In genomic region chr4:164821711-164822110, GRCh38 we compare ENCODE assay signal across 26 cellular contexts. TPM values are rescaled to one million over a fixed set of nuclear protein-coding genes. Genes with fewer than 3 reads are reported as not detected.
DNase-seq lines count a peak whose midpoint lies in the region; ATAC-seq, FAIRE-seq and TF ChIP-seq lines count a peak whose summit lies in the region.
"Had no signal": no experiment of that assay in that cellular context is flagged by ENCODE, and none has a peak within 500 bp of the region (broad histone marks: within the 10 kb centered on the region; RNA-seq: fewer than 3 reads in every experiment).

No MANE protein-coding gene starts in this region.

- H4K8ac ChIP-seq in H1 (ENCODE audit: extremely low read depth, insufficient read depth, low read length) = no peak overlapping the region

- no peak overlapping the region for H2BK5ac ChIP-seq in H1 (ENCODE audit: low read depth, low read length)

- H3K9me3 Mint-ChIP-seq in neural progenitor cell = no peaks in the 10 kb centered on the region
- no peaks in the 10 kb centered on the region for H3K9me3 Mint-ChIP-seq in stimulated activated naive B cell treated with anti-CD40 and anti-IgM and Interleukin-4, amounts not matched to agents 10 μg/mL and 1 μg/mL and 100 μg/mL, for 72 hours
- H3K9me3 Mint-ChIP-seq: CD4-positive, alpha-beta T cell had no signal

- peak overlapping the region; percentile 31 to 35; a peak in 2 of 4 replicates for H3K4me2 ChIP-seq in H1 (ENCODE audit: insufficient read depth in 1 of 2, low read depth in 2 of 2, low read length in 2 of 2)
- H3K4me2 ChIP-seq in neural progenitor cell = peak overlapping the region; percentile 55
- H3K4me2 ChIP-seq: A549; BLaER1 treated with 17β-estradiol and CSF1 and Interleukin-3, amounts not matched to agents 10 nM and 100 nM had no signal

- CTCF ChIA-PET in H1 (lab: Charles Lee; ENCODE audit: partially characterized antibody) = interaction anchor here (0.6 to 1.3 kb wide), 4 partner anchors 9 to 293 kb away, joined by 3 read pairs; no protein-coding TSS in a partner anchor

- H4K91ac ChIP-seq in H1 (replicated peaks; ENCODE audit: insufficient read length, low read length) = no peak overlapping the region

- H3K36me3 ChIP-seq in H7 (replicated peaks; ENCODE audit: control insufficient read depth, insufficient read depth, low read length) (no peaks in the 10 kb centered on the region), HUES48 (ENCODE audit: control insufficient read depth, insufficient read depth, low read length) (no peaks in the 10 kb centered on the region), H1 (ENCODE audit: control insufficient read depth in 2 of 4, insufficient read depth in 4 of 4, low read length in 3 of 4) (no peaks in the 10 kb centered on the region), neural progenitor cell (no peaks in the 10 kb centered on the region)
- H3K36me3 ChIP-seq: BE2C; BLaER1 treated with 17β-estradiol and CSF1 and Interleukin-3, amounts not matched to agents 10 nM and 100 nM had no signal

- no peak overlapping the region for H3K27ac Mint-ChIP-seq in neural progenitor cell
- no peak overlapping the region for H3K27ac Mint-ChIP-seq in stimulated activated naive B cell treated with anti-CD40 and anti-IgM and Interleukin-4, amounts not matched to agents 10 μg/mL and 1 μg/mL and 100 μg/mL, for 72 hours
- H3K27ac Mint-ChIP-seq: CD14-positive monocyte; CD4-positive, alpha-beta T cell; CD8-positive, alpha-beta memory T cell had no signal

- TF ChIP-seq POLR2A in H1 (IDR thresholded peaks at IDR 0.05; ENCODE audit: control extremely low read depth in 1 of 2, low read depth in 2 of 2, low read length in 2 of 2) = no peak

- H3K36me3 Mint-ChIP-seq in neural progenitor cell = no peaks in the 10 kb centered on the region
- no peaks in the 10 kb centered on the region for H3K36me3 Mint-ChIP-seq in stimulated activated naive B cell treated with anti-CD40 and anti-IgM and Interleukin-4, amounts not matched to agents 10 μg/mL and 1 μg/mL and 100 μg/mL, for 72 hours
- H3K36me3 Mint-ChIP-seq: CD14-positive monocyte; CD8-positive, alpha-beta memory T cell had no signal

- no peak overlapping the region for H3K14ac ChIP-seq in H1 (ENCODE audit: insufficient read length)

- H3K18ac ChIP-seq in H1 (ENCODE audit: extremely low read depth, low read length) = no peak overlapping the region

- no peak for ATAC-seq in stimulated activated naive B cell treated with anti-CD40 and anti-IgM and Interleukin-4, amounts not matched to agents 10 μg/mL and 1 μg/mL and 100 μg/mL, for 72 hours (replicated peaks)
- ATAC-seq: A549 had no signal

- H2BK20ac ChIP-seq in H1 (ENCODE audit: low read length) = no peak overlapping the region

- no peak overlapping the region for H3K23ac ChIP-seq in H1 (ENCODE audit: insufficient read length)

- H4K20me1 ChIP-seq in H1 (replicated peaks in 1 of 2; ENCODE audit: control insufficient read depth in 1 of 2, insufficient read depth in 2 of 2, low read length in 2 of 2) (no peaks in the 10 kb centered on the region), neural progenitor cell (ENCODE audit: low read depth) (no peaks in the 10 kb centered on the region)
- H4K20me1 ChIP-seq: BLaER1 treated with 17β-estradiol and CSF1 and Interleukin-3, amounts not matched to agents 10 nM and 100 nM had no signal

- H3K9me3 ChIP-seq in HUES48 (ENCODE audit: control insufficient read depth, insufficient read depth, low read length) = no peaks in the 10 kb centered on the region
- no peaks in the 10 kb centered on the region for H3K9me3 ChIP-seq in H1 (ENCODE audit: insufficient read depth in 2 of 2, low read depth in 1 of 2, low read length in 1 of 2)
- no peaks in the 10 kb centered on the region for H3K9me3 ChIP-seq in neural progenitor cell (ENCODE audit: low read depth)
- H3K9me3 ChIP-seq: A549; BE2C; BLaER1 treated with 17β-estradiol and CSF1 and Interleukin-3, amounts not matched to agents 10 nM and 100 nM had no signal

- no peaks in the 10 kb centered on the region; the same call in 1 of the 2 replicates for H3K23me2 ChIP-seq in H1 (ENCODE audit: low read depth, low read length)

- peaks cover 7% of the 10 kb centered on the region for H3K4me1 Mint-ChIP-seq in neural progenitor cell
- H3K4me1 Mint-ChIP-seq in stimulated activated naive B cell treated with anti-CD40 and anti-IgM and Interleukin-4, amounts not matched to agents 10 μg/mL and 1 μg/mL and 100 μg/mL, for 72 hours = no peaks in the 10 kb centered on the region
- H3K4me1 Mint-ChIP-seq: CD14-positive monocyte; CD8-positive, alpha-beta memory T cell had no signal

- TF ChIP-seq CTCF in H1 (IDR thresholded peaks at IDR 0.05; ENCODE audit: control extremely low read depth in 1 of 3, insufficient read depth in 1 of 3, low read depth in 1 of 3, low read length in 3 of 3) (no peak), neural progenitor cell (IDR thresholded peaks at IDR 0.05) (no peak)

- H3K27me3 ChIP-seq in H7 (ENCODE audit: control insufficient read depth, insufficient read depth, low read length) (no peaks in the 10 kb centered on the region), HUES48 (ENCODE audit: control insufficient read depth, insufficient read depth, low read length) (no peaks in the 10 kb centered on the region), H1 (replicated peaks in 1 of 4; ENCODE audit: control insufficient read depth in 3 of 4, extremely low read depth in 1 of 4, insufficient read depth in 3 of 4, low read length in 3 of 4) (no peaks in the 10 kb centered on the region), neural progenitor cell (no peaks in the 10 kb centered on the region)
- H3K27me3 ChIP-seq: BE2C; BLaER1 treated with 17β-estradiol and CSF1 and Interleukin-3, amounts not matched to agents 10 nM and 100 nM had no signal

- H4K5ac ChIP-seq in H1 (ENCODE audit: insufficient read length, low read depth, low read length) = no peak overlapping the region

- H3K4me1 ChIP-seq in HUES48 (ENCODE audit: control insufficient read depth, insufficient read depth, low read length) = peaks cover 34% of the 10 kb centered on the region
- peaks cover 0 to 15% (median 3%) of the 10 kb centered on the region in 4 experiments; a peak in 5 of 7 replicates for H3K4me1 ChIP-seq in H1 (replicated peaks in 1 of 4; ENCODE audit: control insufficient read depth in 3 of 4, insufficient read depth in 4 of 4, low read length in 3 of 4)
- peaks cover 26% of the 10 kb centered on the region for H3K4me1 ChIP-seq in neural progenitor cell
- H3K4me1 ChIP-seq: A549; BE2C; BLaER1 treated with 17β-estradiol and CSF1 and Interleukin-3, amounts not matched to agents 10 nM and 100 nM had no signal

- H3K4me3 Mint-ChIP-seq in neural progenitor cell = no peak overlapping the region
- no peak overlapping the region for H3K4me3 Mint-ChIP-seq in stimulated activated naive B cell treated with anti-CD40 and anti-IgM and Interleukin-4, amounts not matched to agents 10 μg/mL and 1 μg/mL and 100 μg/mL, for 72 hours
- H3K4me3 Mint-ChIP-seq: CD14-positive monocyte; CD4-positive, alpha-beta T cell; CD8-positive, alpha-beta memory T cell had no signal

- H2BK15ac ChIP-seq in H1 (ENCODE audit: low read length) = no peak overlapping the region

- H3K79me2 ChIP-seq in H1 (ENCODE audit: control insufficient read depth in 1 of 2, insufficient read depth in 2 of 2, low read length in 2 of 2) = no peaks in the 10 kb centered on the region
- H3K79me2 ChIP-seq in neural progenitor cell (ENCODE audit: low read depth) = no peaks in the 10 kb centered on the region

- H2BK12ac ChIP-seq in H1 (ENCODE audit: low read depth, low read length) = no peak overlapping the region

- H3K27ac ChIP-seq in HUES48 (ENCODE audit: low read depth, low read length) (peak overlapping the region; percentile 68), H1 (ENCODE audit: low read depth, low read length) (no peak overlapping the region), neural progenitor cell (peak overlapping the region; percentile 18)
- H3K27ac ChIP-seq: A549; BLaER1 treated with 17β-estradiol and CSF1 and Interleukin-3, amounts not matched to agents 10 nM and 100 nM had no signal

- no peak overlapping the region for H2BK120ac ChIP-seq in H1 (replicated peaks; ENCODE audit: low read depth, low read length)

- H3K79me1 ChIP-seq in H1 (ENCODE audit: low read depth, low read length) = no peaks in the 10 kb centered on the region

- H3K27me3 Mint-ChIP-seq in neural progenitor cell (ENCODE audit: insufficient read depth, low read depth) = no peaks in the 10 kb centered on the region
- H3K27me3 Mint-ChIP-seq in stimulated activated naive B cell treated with anti-CD40 and anti-IgM and Interleukin-4, amounts not matched to agents 10 μg/mL and 1 μg/mL and 100 μg/mL, for 72 hours = peaks cover 6 to 7% of the 10 kb centered on the region in 2 donors

- no peak overlapping the region for H3K4me3 ChIP-seq in H7 (ENCODE audit: insufficient read depth, low read depth, low read length)
- H3K4me3 ChIP-seq in HUES48 (ENCODE audit: low read depth, low read length) = no peak overlapping the region
- peak overlapping the region in 1 of 4 experiments; percentile 20; a peak in 1 of 8 replicates for H3K4me3 ChIP-seq in H1 (ENCODE audit: extremely low read depth in 1 of 4, insufficient read depth in 2 of 4, low read depth in 3 of 4, low read length in 4 of 4)
- H3K4me3 ChIP-seq in neural progenitor cell = no peak overlapping the region
- H3K4me3 ChIP-seq: A549; BLaER1 treated with 17β-estradiol and CSF1 and Interleukin-3, amounts not matched to agents 10 nM and 100 nM had no signal

- WGBS in H1 (ENCODE audit: extremely low coverage in 1 of 2, insufficient coverage in 1 of 2, insufficient read length in 1 of 2, insufficient replicate concordance in 2 of 2, low coverage in 1 of 2, low lambda C conversion rate in 2 of 2, missing lambda C conversion rate in 1 of 2), 2 experiments = 47% methylated on average over 4 of the region's 4 CpGs; no CpG with 5 or more reads in 1 of the 2 experiments

- no peak for TF ChIP-seq EP300 in H1 (IDR thresholded peaks at IDR 0.05; ENCODE audit: borderline replicate concordance in 1 of 2, low read depth in 2 of 2, low read length in 2 of 2)

- no peak overlapping the region for H3K56ac ChIP-seq in H1 (replicated peaks; ENCODE audit: insufficient read length, low read depth, low read length)

- H2AFZ ChIP-seq in H1 (ENCODE audit: low read length) = no peak overlapping the region
- H2AFZ ChIP-seq in neural progenitor cell (replicated peaks) = no peak overlapping the region

- DNase-seq in H7 = peak; percentile 13
- no peak for DNase-seq in H1 (ENCODE audit: low read depth in 1 of 2, low spot score in 2 of 2)
- no peak for DNase-seq in neural progenitor cell (ENCODE audit: low spot score)
- DNase-seq in stimulated activated naive B cell treated with anti-CD40 and anti-IgM and Interleukin-4, amounts not matched to agents 10 μg/mL and 1 μg/mL and 100 μg/mL, for 72 hours = no peak
- no peak for DNase-seq in HPDE6-E6E7 (ENCODE audit: extremely low spot score)
- DNase-seq in activated gamma-delta T cell treated with Interleukin-2 at 50 U/mL for 16 hours = no peak
- DNase-seq: 8988T; ACHN; AML-193; BE2C; CD4-positive, alpha-beta T cell; CD8-positive, alpha-beta memory T cell; DMS 273 treated with DMSO at 0.1 percent for 48 hours; DMS79 treated with DMSO at 0.1 percent for 48 hours; GF-D8; GOT3; HCEC 1CT had no signal

- no peak overlapping the region for H2AK5ac ChIP-seq in H1 (ENCODE audit: low read depth, low read length)

- no peak overlapping the region for H3K4ac ChIP-seq in H1 (replicated peaks; ENCODE audit: insufficient read length, low read depth, low read length)

- POLR2A ChIA-PET in H1 (lab: Charles Lee; ENCODE audit: partially characterized antibody) = no interaction called here

- H3F3A ChIP-seq in neural progenitor cell (ENCODE audit: low read depth) = peaks cover 11% of the 10 kb centered on the region

- H3K9ac ChIP-seq in HUES48 (ENCODE audit: low read depth, low read length) (no peak overlapping the region), H1 (replicated peaks in 1 of 4; ENCODE audit: extremely low read depth in 1 of 4, low read depth in 3 of 4, low read length in 3 of 4) (no peak overlapping the region), neural progenitor cell (no peak overlapping the region)
- H3K9ac ChIP-seq: BLaER1 treated with 17β-estradiol and CSF1 and Interleukin-3, amounts not matched to agents 10 nM and 100 nM had no signal

- FAIRE-seq in H1 (lab: Jason Lieb, UNC) = peak; percentile 68
- FAIRE-seq: A549, D721Med, GM12891, GM18507 had no signal

- no peak for TF ChIP-seq RAD21 in H1 (IDR thresholded peaks at IDR 0.05 in 1 of 2, conservative IDR thresholded peaks at IDR 0.05 in 1 of 2; ENCODE audit: low read depth in 2 of 2, low read length in 2 of 2)

RNA-seq across cellular contexts. Expression of gene APELA, which starts 55.3 kb away (rescaled TPM):
- total RNA-seq in H7 (2014; rRNA removed; shearing (Covaris generic)) = 39.4 and 71.9 TPM in 2 replicates
- total RNA-seq in H1 (2021; fragmentation: NEBNext Ultra II Directional; extraction: Animal tissue kit (Norgen Biotek cat#: 25700)) = 60.2 and 65.2 TPM in 2 replicates
- 41.9 and 81.8 TPM in 2 replicates for polyA plus RNA-seq in H1 (2011; rRNA removed)
- 86.6 TPM for polyA plus RNA-seq in H1 (2011; cell fraction: cytosol; rRNA removed)
- polyA plus RNA-seq in H1 (2011; cell fraction: nucleus; rRNA removed) = 16.0 TPM
- 52.0 to 101 TPM (median 56.0 TPM) in 4 replicates for polyA plus RNA-seq in H1 (2012, experiment 1 of 2)
- polyA plus RNA-seq in H1 (2012, experiment 2 of 2) = 35.9 TPM
- polyA plus RNA-seq in H1 (2013, experiment 1 of 2) = 75.1 TPM
- 74.5 TPM for polyA plus RNA-seq in H1 (2013, experiment 2 of 2)
- 38.3 and 43.7 TPM in 2 replicates for polyA minus RNA-seq in H1 (2011; rRNA and poly(A)+ RNA removed)
- 50.1 TPM for polyA minus RNA-seq in H1 (2011; cell fraction: cytosol; rRNA and poly(A)+ RNA removed)
- 55.4 TPM for polyA minus RNA-seq in H1 (2011; cell fraction: nucleus; rRNA and poly(A)+ RNA removed)
- 10.9 and 15.0 TPM in 2 replicates for total RNA-seq in neural progenitor cell (ENCODE audit: low replicate concordance)
- total RNA-seq: CD4-positive, alpha-beta T cell; CD8-positive, alpha-beta memory T cell; Daoy; G401 had no signal
- polyA plus RNA-seq: A549; CD14-positive monocyte; CD8-positive, alpha-beta memory T cell had no signal
